ENCODE assay signal across 35 cellular contexts in genomic region chr20:152131-152530, GRCh38. TPM values are rescaled to one million over a fixed set of nuclear protein-coding genes. Genes with fewer than 3 reads are reported as not detected.
"Had no signal": no experiment of that assay in that cellular context is flagged by ENCODE, and none has a peak within 500 bp of the region (broad histone marks: within the 10 kb centered on the region; RNA-seq: fewer than 3 reads in every experiment).

No MANE protein-coding gene starts in this region.

- DNase-seq: hippocampal formation; kidney; left colon; left lung; lower lobe of right lung; mammary epithelial cell; mesendoderm; naive B cell; natural killer cell; nephron progenitor cell; occipital lobe; psoas muscle; right lobe of liver; stimulated activated CD4-positive, alpha-beta T cell treated with anti-CD3 and anti-CD28 coated beads, Interleukin-1b, Interleukin-23, amount 100 ng/mL, for 48 hours; stimulated activated CD4-positive, alpha-beta T cell treated with anti-CD3 and anti-CD28 coated beads, Interleukin-2, amount 100 ng/mL, for 48 hours; stimulated activated CD4-positive, alpha-beta T cell treated with anti-CD3 and anti-CD28 coated beads, Interleukin-4, amount 100 ng/mL, for 4 hours; stimulated activated CD8-positive, alpha-beta memory T cell treated with anti-CD3 and anti-CD28 coated beads, Interleukin-4, amount 100 ng/mL, for 48 hours; stimulated activated naive CD4-positive, alpha-beta T cell treated with Interleukin-2 at 50 U/mL for 16 hours; stimulated activated naive CD8-positive, alpha-beta T cell treated with anti-CD3 and anti-CD28 coated beads, Interleukin-15, amount 100 ng/mL, for 72 hours; substantia nigra; testis; thyroid gland; transverse colon; upper lobe of left lung had no signal

- FAIRE-seq: islet of Langerhans, kidney had no signal

RNA-seq across cellular contexts. Expression of gene DEFB127, which starts 5.1 kb away (rescaled TPM):
- total RNA-seq: kidney, left colon, left lung, liver, lower lobe of right lung, mammary epithelial cell, mesothelial cell of epicardium, mononuclear cell, natural killer cell, occipital lobe, osteocyte, posterior vena cava, psoas muscle, right atrium auricular region, right lobe of liver, skeletal muscle tissue, smooth muscle cell, testis, thyroid gland, transverse colon, upper lobe of left lung, urinary bladder, vagina had no signal

RNA-seq across cellular contexts. Expression of gene DEFB126, which starts 9.7 kb away (rescaled TPM):
- total RNA-seq: kidney, left colon, left lung, liver, lower lobe of right lung, mammary epithelial cell, mesothelial cell of epicardium, mononuclear cell, natural killer cell, occipital lobe, osteocyte, posterior vena cava, psoas muscle, right atrium auricular region, right lobe of liver, skeletal muscle tissue, smooth muscle cell, testis, thyroid gland, transverse colon, upper lobe of left lung, urinary bladder, vagina had no signal

RNA-seq across cellular contexts. Expression of gene DEFB128, which starts 37.4 kb away (rescaled TPM):
- total RNA-seq: kidney, left colon, left lung, liver, lower lobe of right lung, mammary epithelial cell, mesothelial cell of epicardium, mononuclear cell, natural killer cell, occipital lobe, osteocyte, posterior vena cava, psoas muscle, right atrium auricular region, right lobe of liver, skeletal muscle tissue, smooth muscle cell, testis, thyroid gland, transverse colon, upper lobe of left lung, urinary bladder, vagina had no signal
